32 cellular contexts compared by ENCODE assay signal in the genomic region with DNA sequence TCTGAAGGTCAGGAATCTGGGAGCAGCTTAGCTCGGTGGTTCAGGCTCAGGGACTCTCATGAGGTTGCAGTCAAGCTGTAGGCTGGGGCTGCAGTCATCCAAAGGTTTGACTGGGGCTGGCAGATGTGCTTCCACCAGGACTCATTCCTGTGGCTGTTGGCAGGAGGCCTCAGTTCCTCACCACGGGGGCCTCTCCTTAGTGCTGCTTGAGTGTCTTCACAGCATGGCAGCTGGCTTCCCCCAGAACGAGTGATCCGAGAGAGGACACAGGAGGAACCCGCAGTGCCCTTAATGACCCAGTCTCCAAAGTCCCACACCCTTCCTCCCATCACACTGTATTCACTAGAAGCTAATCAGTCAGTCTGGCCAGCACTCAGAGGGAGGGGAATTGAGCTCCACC. TPM values are rescaled to one million over a fixed set of nuclear protein-coding genes. Genes with fewer than 3 reads are reported as not detected.
DNase-seq lines count a peak whose midpoint lies in the region; ATAC-seq, FAIRE-seq and TF ChIP-seq lines count a peak whose summit lies in the region.
"Had no signal": no experiment of that assay in that cellular context is flagged by ENCODE, and none has a peak within 500 bp of the region (broad histone marks: within the 10 kb centered on the region; RNA-seq: fewer than 3 reads in every experiment).

No MANE protein-coding gene starts in this region.

- POLR2A ChIA-PET in CD8-positive, alpha-beta T cell (lab: Charles Lee) = no interaction called here
- POLR2A ChIA-PET in IMR-90 (lab: Charles Lee; ENCODE audit: unreplicated experiment) (no interaction called here), GM12878 (lab: Charles Lee) (interaction anchor here (0.5 kb wide), 1 partner anchor 913 kb away, joined by 3 read pairs; no protein-coding TSS in a partner anchor)

- peaks cover 61% of the 10 kb centered on the region for H3K36me3 Mint-ChIP-seq in CD8-positive, alpha-beta T cell

- in situ Hi-C loops in IMR-90 (cut with MboI; ENCODE audit: low sequenced_read_pairs) (no loop called here), GM12878 (cut with MboI) (no loop called here), gastrocnemius medialis (cut with MboI; ENCODE audit: low sequenced_read_pairs in 4 of 4) (no loop called here)

- H3K56ac ChIP-seq in IMR-90 (ENCODE audit: extremely low read depth, insufficient read depth, low read length) = no peak overlapping the region

- H2BK15ac ChIP-seq in IMR-90 (ENCODE audit: low read depth, low read length) = no peak overlapping the region

- no peak overlapping the region for H3K9ac ChIP-seq in IMR-90 (ENCODE audit: low read depth, low read length)
- H3K9ac ChIP-seq in GM12878 (ENCODE audit: control insufficient read depth, insufficient read depth, low read length) = no peak overlapping the region
- H3K9ac ChIP-seq: BLaER1 treated with 17β-estradiol and CSF1 and Interleukin-3, amounts not matched to agents 10 nM and 100 nM had no signal

- H3K79me2 ChIP-seq in GM12878 (ENCODE audit: control insufficient read depth, insufficient read depth, low read length) = no peaks in the 10 kb centered on the region

- no peak overlapping the region for H4K8ac ChIP-seq in IMR-90 (ENCODE audit: low read depth in 2 of 2, low read length in 2 of 2)

- intact Hi-C loops in CD8-positive, alpha-beta T cell (cut with DNase I, micrococcal nuclease) = no loop called here
- intact Hi-C loops in IMR-90 (cut with micrococcal nuclease) (no loop called here), GM12878 (cut with micrococcal nuclease; ENCODE audit: unreplicated experiment) (no loop called here), gastrocnemius medialis (cut with DNase I; ENCODE audit: low total_unique reads) (loop anchor here (10.0 kb wide), 1 partner anchor 700 kb away; no protein-coding TSS in a partner anchor), head of caudate nucleus (cut with DNase I) (no loop called here)

- no peaks in the 10 kb centered on the region for H3K9me3 ChIP-seq in CD8-positive, alpha-beta T cell (ENCODE audit: low read length)
- H3K9me3 ChIP-seq in IMR-90 (ENCODE audit: control insufficient read depth, insufficient read depth, low read length) (0 out of 2 replicates have a peak, but pooled peaks cover 2% of the 10 kb centered on the region), GM12878 (replicated peaks; ENCODE audit: control insufficient read depth, insufficient read depth, low read length) (no peaks in the 10 kb centered on the region), gastrocnemius medialis (no peaks in the 10 kb centered on the region)
- H3K9me3 ChIP-seq: BLaER1 treated with 17β-estradiol and CSF1 and Interleukin-3, amounts not matched to agents 10 nM and 100 nM; Caco-2; HAP-1; Peyer's patch had no signal

- no peak overlapping the region for H2BK120ac ChIP-seq in IMR-90 (ENCODE audit: low read depth, low read length)

- TF ChIP-seq POLR2A in IMR-90 (IDR thresholded peaks at IDR 0.05; ENCODE audit: low read depth, low read length) (no peak), GM12878 (IDR thresholded peaks at IDR 0.05; ENCODE audit: low read depth, low read length) (no peak), gastrocnemius medialis (IDR thresholded peaks at IDR 0.05) (no peak)

- peaks cover 24 to 61% of the 10 kb centered on the region in 2 experiments for H3K79me1 ChIP-seq in IMR-90 (ENCODE audit: low read depth in 1 of 2, low read length in 2 of 2)

- H2AK9ac ChIP-seq in IMR-90 (replicated peaks; ENCODE audit: low read depth, low read length, poor library complexity) = peak overlapping the region; percentile 55

- TF ChIP-seq CTCF in CD8-positive, alpha-beta T cell (IDR thresholded peaks at IDR 0.05) = no peak
- TF ChIP-seq CTCF in IMR-90 (conservative IDR thresholded peaks at IDR 0.05; ENCODE audit: low read depth, low read length) (no peak), GM12878 (IDR thresholded peaks at IDR 0.05 in 2 of 3, conservative IDR thresholded peaks at IDR 0.05 in 1 of 3; ENCODE audit: control insufficient read depth in 2 of 3, extremely low read depth in 1 of 3, insufficient read depth in 1 of 3, low read depth in 3 of 3, low read length in 3 of 3) (no peak), gastrocnemius medialis (IDR thresholded peaks at IDR 0.05 in 4 of 5, conservative IDR thresholded peaks at IDR 0.05 in 1 of 5) (no peak)

- H3K4me1 ChIP-seq in CD8-positive, alpha-beta T cell (ENCODE audit: insufficient read depth, low read length) = no peaks in the 10 kb centered on the region
- no peaks in the 10 kb centered on the region for H3K4me1 ChIP-seq in IMR-90 (ENCODE audit: control insufficient read depth, insufficient read depth, low read length)
- no peaks in the 10 kb centered on the region for H3K4me1 ChIP-seq in GM12878 (ENCODE audit: control insufficient read depth, insufficient read depth, low read length)
- H3K4me1 ChIP-seq in gastrocnemius medialis = peaks cover 0 to 4% of the 10 kb centered on the region in 2 donors
- H3K4me1 ChIP-seq: Caco-2, HAP-1, Peyer's patch had no signal

- no peak for ATAC-seq in CD8-positive, alpha-beta T cell
- ATAC-seq in IMR-90 (ENCODE audit: low read depth) (no peak), GM12878 (no peak), gastrocnemius medialis (no peak)
- ATAC-seq: GM23338, K562 had no signal

- H3K4me2 ChIP-seq in IMR-90 (ENCODE audit: low read depth, low read length) (no peak overlapping the region), GM12878 (ENCODE audit: control insufficient read depth, insufficient read depth) (no peak overlapping the region)
- H3K4me2 ChIP-seq: BLaER1 treated with 17β-estradiol and CSF1 and Interleukin-3, amounts not matched to agents 10 nM and 100 nM; GM23338 had no signal

- H3K27ac Mint-ChIP-seq in CD8-positive, alpha-beta T cell = peak overlapping the region; percentile 18
- H3K27ac Mint-ChIP-seq: GM23338 had no signal

- no peaks in the 10 kb centered on the region for H3K27me3 ChIP-seq in CD8-positive, alpha-beta T cell (ENCODE audit: insufficient read depth, low read length)
- H3K27me3 ChIP-seq in IMR-90 (ENCODE audit: control insufficient read depth, insufficient read depth, low read length) = no peaks in the 10 kb centered on the region
- no peaks in the 10 kb centered on the region for H3K27me3 ChIP-seq in GM12878 (replicated peaks in 1 of 2; ENCODE audit: control insufficient read depth in 2 of 2, insufficient read depth in 2 of 2, low read length in 1 of 2)
- no peaks in the 10 kb centered on the region for H3K27me3 ChIP-seq in gastrocnemius medialis
- H3K27me3 ChIP-seq: BLaER1 treated with 17β-estradiol and CSF1 and Interleukin-3, amounts not matched to agents 10 nM and 100 nM; Peyer's patch had no signal

- RAD21 ChIA-PET in GM12878 (lab: Charles Lee; ENCODE audit: unreplicated experiment) = interaction anchor here (1.1 kb wide), 1 partner anchor 13 kb away, joined by 3 read pairs; no protein-coding TSS in a partner anchor

- no peak overlapping the region for H2AK5ac ChIP-seq in IMR-90 (ENCODE audit: low read depth, low read length)

- peaks cover 33% of the 10 kb centered on the region for H4K20me1 ChIP-seq in IMR-90 (ENCODE audit: insufficient read depth, low read length)
- no peaks in the 10 kb centered on the region for H4K20me1 ChIP-seq in GM12878 (ENCODE audit: control insufficient read depth, insufficient read depth)

- H3K9me1 ChIP-seq in IMR-90 (ENCODE audit: insufficient read depth, low read length) = 0 out of 2 replicates have a peak, but pooled peaks cover 10% of the 10 kb centered on the region

- H3K36me3 ChIP-seq in CD8-positive, alpha-beta T cell (ENCODE audit: insufficient read depth, low read length) = peaks cover 28% of the 10 kb centered on the region
- H3K36me3 ChIP-seq in IMR-90 (ENCODE audit: control insufficient read depth, insufficient read depth, low read length) = peaks cover 62% of the 10 kb centered on the region
- peaks cover 0 to 10% of the 10 kb centered on the region in 2 experiments; a peak in 3 of 4 replicates for H3K36me3 ChIP-seq in GM12878 (ENCODE audit: control insufficient read depth in 2 of 2, insufficient read depth in 2 of 2, low read length in 1 of 2)
- H3K36me3 ChIP-seq in gastrocnemius medialis = peaks cover 0 to 38% of the 10 kb centered on the region in 2 donors

- H3K27ac ChIP-seq in CD8-positive, alpha-beta T cell (ENCODE audit: low read depth, low read length) = no peak overlapping the region
- H3K27ac ChIP-seq in IMR-90 (ENCODE audit: insufficient read depth, low read length) (no peak overlapping the region), GM12878 (ENCODE audit: control insufficient read depth, insufficient read depth) (no peak overlapping the region), gastrocnemius medialis (peak overlapping the region; percentile 61 to 85 (median 71))
- H3K27ac ChIP-seq: BLaER1 treated with 17β-estradiol and CSF1 and Interleukin-3, amounts not matched to agents 10 nM and 100 nM; HL-60; Peyer's patch; SK-N-MC had no signal

- H3K18ac ChIP-seq in IMR-90 (ENCODE audit: low read depth, low read length) = no peak overlapping the region

- H3K23ac ChIP-seq in IMR-90 (ENCODE audit: low read depth, low read length) = no peak overlapping the region

- WGBS in IMR-90 (ENCODE audit: extremely low coverage in 2 of 2, insufficient read length in 1 of 2), 2 experiments = 100% methylated on average over 3 of the region's 5 CpGs; no CpG with 5 or more reads in 1 of the 2 experiments
- 99% methylated on average over 5 of the region's 5 CpGs for WGBS in GM12878 (ENCODE audit: insufficient coverage, insufficient replicate concordance, low lambda C conversion rate, missing lambda C conversion rate)

- H3K27me3 Mint-ChIP-seq in CD8-positive, alpha-beta T cell (ENCODE audit: low read depth) = no peaks in the 10 kb centered on the region
- H3K27me3 Mint-ChIP-seq: CD4-positive, alpha-beta memory T cell had no signal

- no peaks in the 10 kb centered on the region for H3K9me3 Mint-ChIP-seq in CD8-positive, alpha-beta T cell
- H3K9me3 Mint-ChIP-seq: CD4-positive, alpha-beta memory T cell; GM23338 had no signal

- no peak overlapping the region for H2BK5ac ChIP-seq in IMR-90 (ENCODE audit: low read depth, low read length, poor library complexity, severe bottlenecking)

- no peak overlapping the region for H3K4ac ChIP-seq in IMR-90 (ENCODE audit: low read depth, low read length)

- dilution Hi-C loops in IMR-90 (cut with HindIII; ENCODE audit: low sequenced_read_pairs, unreplicated experiment) = no loop called here

- H2AFZ ChIP-seq in IMR-90 (replicated peaks; ENCODE audit: low read length, poor library complexity) (no peak overlapping the region), GM12878 (ENCODE audit: control insufficient read depth, low read depth, low read length) (no peak overlapping the region)
- H2AFZ ChIP-seq: GM23338 had no signal

- H4K5ac ChIP-seq in IMR-90 (ENCODE audit: low read depth, low read length) = no peak overlapping the region

- CTCF ChIA-PET in CD8-positive, alpha-beta T cell (lab: Charles Lee) = no interaction called here
- CTCF ChIA-PET in IMR-90 (lab: Yijun Ruan, JAX) = no interaction called here
- CTCF ChIA-PET in GM12878 (lab: Yijun Ruan, JAX) = interaction anchor here (0.9 to 1.1 kb wide), 2 partner anchors 13 to 33 kb away, joined by 3 to 4 read pairs; no protein-coding TSS in a partner anchor

- peaks cover 2% of the 10 kb centered on the region for H3K4me1 Mint-ChIP-seq in CD8-positive, alpha-beta T cell (ENCODE audit: low read depth)
- H3K4me1 Mint-ChIP-seq: GM23338 had no signal

- TF ChIP-seq EP300 in GM12878 (IDR thresholded peaks at IDR 0.05; ENCODE audit: borderline replicate concordance in 1 of 2, control insufficient read depth in 1 of 2, low read depth in 2 of 2, low read length in 2 of 2) = no peak

- H2BK20ac ChIP-seq in IMR-90 (ENCODE audit: low read depth, low read length) = no peak overlapping the region

- TF ChIP-seq RAD21 in IMR-90 (IDR thresholded peaks at IDR 0.05; ENCODE audit: low read length) (no peak), GM12878 (IDR thresholded peaks at IDR 0.05; ENCODE audit: insufficient read depth, low read depth, low read length) (no peak)

- SMC1A ChIA-PET in GM12878 (lab: Charles Lee; ENCODE audit: uncharacterized antibody, unreplicated experiment) = interaction anchor here (0.9 kb wide), 1 partner anchor 12 kb away, joined by 3 read pairs; no protein-coding TSS in a partner anchor

- FAIRE-seq in GM12878 (lab: Jason Lieb, UNC) = no peak
- FAIRE-seq: A204.1, GM12891 had no signal

- H4K91ac ChIP-seq in IMR-90 (ENCODE audit: insufficient read depth, low read depth, low read length) = no peak overlapping the region

- BruUV-seq in IMR-90 (replicated peaks; lab: Mats Ljungman, UMichigan) = no TSS peak
- TSS peak; percentile 34 for BruUV-seq in GM12878 (replicated peaks; lab: Mats Ljungman, UMichigan)

- H3K14ac ChIP-seq in IMR-90 (replicated peaks; ENCODE audit: low read depth, low read length) = no peak overlapping the region

- no peak overlapping the region for H3K4me3 Mint-ChIP-seq in CD8-positive, alpha-beta T cell
- H3K4me3 Mint-ChIP-seq: CD4-positive, alpha-beta memory T cell; GM23338 had no signal

- DNase-seq in CD8-positive, alpha-beta T cell = no peak
- DNase-seq in IMR-90 (no peak), GM12878 (ENCODE audit: low read depth, low spot score) (no peak), gastrocnemius medialis (no peak), head of caudate nucleus (no peak), NOMO-1 (lab: John Stamatoyannopoulos, UW; ENCODE audit: unreplicated experiment in 2 of 2) (no peak), NCI-H187 (lab: John Stamatoyannopoulos, UW) (no peak)
- no peak for DNase-seq in stimulated activated CD4-positive, alpha-beta T cell treated with anti-CD3 and anti-CD28 coated beads, Interleukin-4, amount 100 ng/mL, for 1 hour
- DNase-seq: AML-193; Caco-2; CD4-positive, alpha-beta memory T cell; DMS79; EL; GDM1; Kasumi-1; MV-4-11; NCI-H1105; NCI-H1436 treated with DMSO at 0.1 percent for 48 hours; NCI-H2029; NCI-H446 treated with DMSO at 0.1 percent for 48 hours; NCI-H526 treated with DMSO at 0.1 percent for 48 hours; Peyer's patch; SIG-M5 had no signal

- H3K4me3 ChIP-seq in CD8-positive, alpha-beta T cell (ENCODE audit: low read depth, low read length) = no peak overlapping the region
- H3K4me3 ChIP-seq in IMR-90 (ENCODE audit: insufficient read depth, low read depth, low read length) (no peak overlapping the region), GM12878 (no peak overlapping the region), gastrocnemius medialis (no peak overlapping the region)
- H3K4me3 ChIP-seq: BLaER1 treated with 17β-estradiol and CSF1 and Interleukin-3, amounts not matched to agents 10 nM and 100 nM; GM23338; HAP-1; K562; Peyer's patch; SK-N-MC had no signal

RNA-seq across cellular contexts. Expression of gene EHD2, which starts 38.7 kb away (rescaled TPM):
- total RNA-seq in CD8-positive, alpha-beta T cell = under 1 TPM in 1 of 2 experiments, not detected in 1; 0.25 TPM
- total RNA-seq in IMR-90 (2012; rRNA removed) (31.9 and 35.3 TPM in 2 replicates), GM12878 (2014; rRNA removed) (not detected in 2 replicates), GM12878 (2014; rRNA removed; fragmentation: Illumina TruSeq; extraction: Trizol) (not detected in 2 replicates), GM12878 (2021) (0.23 and 0.27 TPM in 2 replicates), gastrocnemius medialis (10 to 100 TPM; 10.9 to 46.6 (median 33.8) TPM)
- polyA plus RNA-seq in IMR-90 (2012; rRNA removed) (152 and 181 TPM in 2 replicates), GM12878 (2011; rRNA removed) (not detected in 2 replicates), GM12878 (2014; fragmentation: Illumina TruSeq; extraction: Trizol) (not detected in 2 replicates), GM12878 (2014; fragmentation: Nextera tagmentation; extraction: Ambion mirVana) (not detected), GM12878 (2014; rRNA removed) (not detected in 2 replicates), GM12878 (2016; fragmentation: Nextera tagmentation; extraction: Ambion mirVana) (under 1 TPM; 0.12 to 0.24 TPM)
- polyA plus RNA-seq in IMR-90 (2012; cell fraction: cytosol; rRNA removed) = 132 and 206 TPM in 2 replicates
- 65.9 and 110 TPM in 2 replicates for polyA plus RNA-seq in IMR-90 (2012; cell fraction: nucleus; rRNA removed; ENCODE audit: low replicate concordance)
- not detected in 2 replicates for total RNA-seq in GM12878 (2013; cell fraction: nucleolus; rRNA removed)
- polyA plus RNA-seq in GM12878 (2011; ENCODE audit: low read depth) = not detected
- polyA plus RNA-seq in GM12878 (2011; cell fraction: cytosol; rRNA removed) = not detected in 2 replicates
- polyA plus RNA-seq in GM12878 (2011; cell fraction: nucleus; rRNA removed) = not detected in 2 replicates
- not detected in 2 replicates for polyA plus RNA-seq in GM12878 (2012)
- 0.15 TPM in 1 of 2 replicates, not detected in the other for polyA minus RNA-seq in GM12878 (2011; rRNA and poly(A)+ RNA removed)
- polyA minus RNA-seq in GM12878 (2011; cell fraction: cytosol; rRNA and poly(A)+ RNA removed) = not detected in 2 replicates
- polyA minus RNA-seq in GM12878 (2011; cell fraction: nucleus; rRNA and poly(A)+ RNA removed) = not detected in 2 replicates
- total RNA-seq: CD4-positive, alpha-beta memory T cell; OCI-LY7 had no signal
- polyA plus RNA-seq: CD4-positive, alpha-beta memory T cell had no signal

Comparison
In these comparisons a context has a peak if more than half of its experiments do, and no peak if none do; other contexts are left out.
1. H3K27ac ChIP-seq: peak in gastrocnemius medialis (4 of 4); none in CD8-positive, alpha-beta T cell (single experiment), IMR-90 (single experiment) and GM12878 (single experiment).
2. RNA of gene EHD2, which starts 38.7 kb away (total RNA-seq): 31.9 to 35.3 TPM in IMR-90 and 10.9 to 46.6 TPM in gastrocnemius medialis; 0.25 TPM in CD8-positive, alpha-beta T cell and 0.23 to 0.27 TPM in GM12878; every median in the first group is over 4 times any median in the second.